Comparison of ENCODE assay signal across 12 cellular contexts in the genomic region with DNA sequence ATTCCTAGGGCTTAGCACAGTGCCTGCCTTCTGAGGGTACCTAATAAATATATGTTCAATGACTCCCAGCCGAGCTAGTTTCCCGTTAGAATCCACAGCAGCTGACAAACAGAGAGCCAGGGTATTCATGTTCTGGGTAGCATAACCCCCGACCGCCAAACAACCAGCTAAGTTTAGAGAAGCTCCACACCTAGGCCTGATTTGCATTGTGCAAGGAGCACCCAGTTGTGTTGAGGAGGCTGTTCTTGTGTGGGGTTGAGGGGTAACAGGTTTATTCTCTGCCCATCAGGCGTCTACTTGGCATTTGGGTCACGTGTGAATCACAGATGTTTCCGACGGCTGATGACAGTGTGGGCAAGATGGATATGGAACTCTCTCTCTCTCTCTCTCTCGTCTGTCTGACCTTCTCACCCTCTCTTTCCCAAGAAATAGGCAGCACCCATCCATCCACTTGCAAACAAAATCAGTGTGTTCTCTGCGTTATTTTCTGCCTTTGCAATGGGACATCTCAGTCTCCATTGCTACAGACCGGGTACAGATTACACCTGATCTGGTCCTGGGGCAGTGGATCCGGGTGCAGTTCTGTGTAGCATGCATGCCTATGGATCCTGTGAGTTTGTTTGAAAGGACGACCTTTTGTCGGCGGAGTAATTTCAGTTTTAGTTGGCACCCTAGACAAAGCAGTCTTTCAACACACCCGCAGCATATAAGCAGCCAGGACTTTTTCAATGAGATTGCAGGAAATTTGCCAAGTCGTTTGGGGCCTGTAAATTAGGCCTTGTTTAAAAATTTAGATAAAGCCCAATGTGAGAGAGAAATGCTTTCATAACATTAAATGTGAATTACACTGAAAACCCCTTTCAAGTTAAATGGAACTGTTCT. TPM values are rescaled to one million over a fixed set of nuclear protein-coding genes. Genes with fewer than 3 reads are reported as not detected.
DNase-seq lines count a peak whose midpoint lies in the region; TF ChIP-seq lines count a peak whose summit lies in the region.
"Had no signal": no experiment of that assay in that cellular context is flagged by ENCODE, and none has a peak within 500 bp of the region (broad histone marks: within the 10 kb centered on the region; RNA-seq: fewer than 3 reads in every experiment).

No MANE protein-coding gene starts in this region.

- H4K8ac ChIP-seq in mesendoderm (ENCODE audit: low read depth, low read length) = no peak overlapping the region

- H3K9ac ChIP-seq in mesendoderm (ENCODE audit: low read length) = peak overlapping the region; percentile 38

- H3K79me1 ChIP-seq in mesendoderm (ENCODE audit: low read length) = peaks cover 23% of the 10 kb centered on the region

- H3K4me2 ChIP-seq in mesendoderm (ENCODE audit: low read length) = no peak overlapping the region

- no peaks in the 10 kb centered on the region for H3K27me3 ChIP-seq in mesendoderm (ENCODE audit: insufficient read depth, low read length, poor library complexity)
- H3K27me3 ChIP-seq in BE2C = no peaks in the 10 kb centered on the region
- H3K27me3 ChIP-seq: right lobe of liver had no signal

- peak overlapping the region; percentile 79 for H3K27ac ChIP-seq in mesendoderm (ENCODE audit: low read depth, low read length)
- H3K27ac ChIP-seq: C4-2B, right lobe of liver had no signal

- no peak overlapping the region for H3K23ac ChIP-seq in mesendoderm (ENCODE audit: low read length)

- H3K36me3 ChIP-seq in mesendoderm (ENCODE audit: control insufficient read depth, insufficient read depth, low read length) (no peaks in the 10 kb centered on the region), BE2C (no peaks in the 10 kb centered on the region)
- H3K36me3 ChIP-seq: right lobe of liver had no signal

- H3K79me2 ChIP-seq in mesendoderm (ENCODE audit: control insufficient read depth, insufficient read depth, low read length) = peaks cover 21% of the 10 kb centered on the region

- WGBS in mesendoderm (ENCODE audit: extremely low coverage, insufficient coverage, low lambda C conversion rate) = no CpG with 5 or more reads among the region's 17 CpGs

- H2BK5ac ChIP-seq in mesendoderm (ENCODE audit: low read length) = peak overlapping the region; percentile 95

- H3K4me3 ChIP-seq in mesendoderm (ENCODE audit: low read length) (no peak overlapping the region), BE2C (ENCODE audit: low read depth, low read length) (no peak overlapping the region)
- H3K4me3 ChIP-seq: right lobe of liver had no signal

- H2BK120ac ChIP-seq in mesendoderm (ENCODE audit: low read depth, low read length) = peak overlapping the region; percentile 75

- H3K9me3 ChIP-seq in BE2C = no peaks in the 10 kb centered on the region
- H3K9me3 ChIP-seq: right lobe of liver had no signal

- peak overlapping the region; percentile 66 for H3K56ac ChIP-seq in mesendoderm (ENCODE audit: low read length)

- TF ChIP-seq CTCF in BE2C (IDR thresholded peaks at IDR 0.05; ENCODE audit: low read depth, low read length) = no peak

- H4K5ac ChIP-seq in mesendoderm (ENCODE audit: low read length) = no peak overlapping the region

- peak overlapping the region; percentile 94 for H3K4ac ChIP-seq in mesendoderm (ENCODE audit: low read depth, low read length)

- peak overlapping the region; percentile 97 for H2AK5ac ChIP-seq in mesendoderm (ENCODE audit: low read length)

- DNase-seq in anterior cingulate cortex (lab: John Stamatoyannopoulos, UW) (peak in 31 of 58 donors; percentile 10 to 83 (median 41)), foreskin melanocyte (peak; percentile 95), mesendoderm (no peak), superior temporal gyrus (ENCODE audit: extremely low spot score) (peak; percentile 94), BE2C (no peak), COR-L47 (lab: John Stamatoyannopoulos, UW) (no peak), NCI-H226 (no peak)
- DNase-seq: activated naive CD4-positive, alpha-beta T cell treated with anti-CD3 and anti-CD28 coated beads for 36 hours; NCI-H2171; right lobe of liver; stimulated activated CD4-positive, alpha-beta T cell treated with anti-CD3 and anti-CD28 coated beads, Interleukin-4, amount 100 ng/mL, for 24 hours had no signal

- H3K4me1 ChIP-seq in mesendoderm (ENCODE audit: control insufficient read depth, low read depth, low read length) (peaks cover 13% of the 10 kb centered on the region), BE2C (no peaks in the 10 kb centered on the region)
- H3K4me1 ChIP-seq: right lobe of liver had no signal

- peak overlapping the region; percentile 46 for H3K18ac ChIP-seq in mesendoderm (ENCODE audit: low read length)

- H2BK15ac ChIP-seq in mesendoderm (replicated peaks; ENCODE audit: low read depth) = no peak overlapping the region

RNA-seq across cellular contexts. Expression of gene KAZN, which starts 29.4 kb away (rescaled TPM):
- 10.8 TPM for polyA plus RNA-seq in mesendoderm (2013, experiment 1 of 2)
- polyA plus RNA-seq in mesendoderm (2013, experiment 2 of 2) = 10.6 TPM
- polyA plus RNA-seq in BE2C (2012; ENCODE audit: insufficient read depth, insufficient read length, low read depth) = 1.3 TPM

Comparison
In these comparisons a context has a peak if more than half of its experiments do, and no peak if none do; other contexts are left out.
1. DNase-seq: peak in anterior cingulate cortex (31 of 58), foreskin melanocyte (single experiment) and superior temporal gyrus (single experiment); none in mesendoderm (single experiment), BE2C (single experiment), COR-L47 (single experiment) and NCI-H226 (single experiment).